1 cellular context compared by ENCODE assay signal in genomic region chr18:43534511-43534910, GRCh38.
TF ChIP-seq lines count a peak whose summit lies in the region.

No MANE protein-coding gene starts in this region.

TF ChIP-seq in HepG2, 621 proteins besides CTCF, POLR2A, EP300 and RAD21 (continued from another document):
- TF ChIP-seq, protein P1, sequence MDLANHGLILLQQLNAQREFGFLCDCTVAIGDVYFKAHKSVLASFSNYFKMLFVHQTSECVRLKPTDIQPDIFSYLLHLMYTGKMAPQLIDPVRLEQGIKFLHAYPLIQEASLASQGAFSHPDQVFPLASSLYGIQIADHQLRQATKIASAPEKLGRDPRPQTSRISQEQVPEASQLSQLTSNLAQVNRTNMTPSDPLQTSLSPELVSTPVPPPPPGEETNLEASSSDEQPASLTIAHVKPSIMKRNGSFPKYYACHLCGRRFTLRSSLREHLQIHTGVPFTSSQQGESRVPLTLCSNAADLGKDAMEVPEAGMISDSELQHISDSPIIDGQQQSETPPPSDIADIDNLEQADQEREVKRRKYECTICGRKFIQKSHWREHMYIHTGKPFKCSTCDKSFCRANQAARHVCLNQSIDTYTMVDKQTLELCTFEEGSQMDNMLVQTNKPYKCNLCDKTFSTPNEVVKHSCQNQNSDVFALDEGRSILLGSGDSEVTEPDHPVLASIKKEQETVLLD (CRISPR knock-in tag; IDR thresholded peaks at IDR 0.05; ENCODE audit: low read depth) = no peak
- TF ChIP-seq ZNF230 (CRISPR knock-in tag; IDR thresholded peaks at IDR 0.05) = no peak
- no peak for TF ChIP-seq SMAD3 (CRISPR knock-in tag; IDR thresholded peaks at IDR 0.05)
- TF ChIP-seq NFKBIZ (CRISPR knock-in tag; IDR thresholded peaks at IDR 0.05) = no peak
